ENCODE assay signal across 12 cellular contexts in the genomic region with DNA sequence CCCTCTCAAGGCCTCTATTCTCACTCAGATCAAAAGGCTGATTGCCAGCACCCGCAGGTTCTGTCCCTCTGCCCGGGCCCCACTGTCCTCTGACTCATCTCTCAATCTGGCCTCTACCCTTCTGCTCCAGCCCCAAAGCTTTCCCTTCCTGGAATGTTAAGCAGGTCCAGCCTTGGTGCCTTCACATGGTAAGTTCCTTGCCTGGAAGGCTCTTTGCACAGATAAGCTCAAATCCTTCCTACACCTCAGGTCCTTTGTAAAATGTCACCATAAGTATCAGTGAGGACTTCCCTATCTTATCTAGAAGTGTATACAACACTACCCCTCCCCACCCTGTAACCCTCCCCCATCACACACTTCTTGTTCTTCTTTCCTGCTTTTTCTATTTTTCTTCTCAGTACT. TPM values are rescaled to one million over a fixed set of nuclear protein-coding genes. Genes with fewer than 3 reads are reported as not detected.
DNase-seq lines count a peak whose midpoint lies in the region; ATAC-seq and TF ChIP-seq lines count a peak whose summit lies in the region.
"Had no signal": no experiment of that assay in that cellular context is flagged by ENCODE, and none has a peak within 500 bp of the region (broad histone marks: within the 10 kb centered on the region; RNA-seq: fewer than 3 reads in every experiment).

No MANE protein-coding gene starts in this region.

- intact Hi-C loops in Caco-2 (cut with micrococcal nuclease; ENCODE audit: unreplicated experiment), result loop anchor here (1.0 kb wide), 2 partner anchors 15 to 22 kb away; partner anchors contain the start of gene LPCAT3

- DNase-seq in Caco-2, result peak; percentile 91 to 96
- DNase-seq in SK-N-SH, result no peak
- peak; percentile 57 for DNase-seq in hepatic stellate cell (ENCODE audit: low spot score)
- DNase-seq: activated gamma-delta T cell treated with Interleukin-2 at 50 U/mL for 16 hours, DMS79, foreskin melanocyte, NCI-H2171 had no signal

- no peak overlapping the region for H2AFZ ChIP-seq in SK-N-SH (ENCODE audit: low read depth)

- H3K27me3 ChIP-seq in Caco-2 (replicated peaks; ENCODE audit: control insufficient read depth, insufficient read depth, low read length), result no peaks in the 10 kb centered on the region
- no peaks in the 10 kb centered on the region for H3K27me3 ChIP-seq in SK-N-SH (ENCODE audit: insufficient read depth)

- H3K27me3 Mint-ChIP-seq in Caco-2 (ENCODE audit: insufficient read depth, unreplicated experiment), result no peaks in the 10 kb centered on the region
- H3K27me3 Mint-ChIP-seq: natural killer cell treated with Interleukin-12 subunit alpha and Interleukin-12 subunit beta and Interleukin-15 and Interleukin-18, amount 100 ng/mL, for 72 hours had no signal

- POLR2A ChIA-PET in Caco-2 (lab: Charles Lee), result interaction anchor here (0.6 to 1.8 kb wide), 6 partner anchors 15 to 144 kb away, joined by 3 to 16 read pairs (median 5); partner anchors contain the start of genes C12orf57, RNU7-1 and USP5
- POLR2A ChIA-PET in SK-N-SH (lab: Yijun Ruan, JAX), result no interaction called here

- H3K4me3 ChIP-seq in Caco-2 (ENCODE audit: low read depth, low read length) (no peak overlapping the region), SK-N-SH (ENCODE audit: low read depth in 2 of 2, low read length in 1 of 2) (no peak overlapping the region)

- no peak for TF ChIP-seq EP300 in SK-N-SH (IDR thresholded peaks at IDR 0.05; ENCODE audit: borderline replicate concordance in 1 of 2, low read depth in 1 of 2, low read length in 1 of 2)

- no peak for ATAC-seq in GM18867 (IDR thresholded peaks at IDR 0.05; ENCODE audit: unreplicated experiment)
- no peak for ATAC-seq in HG03565 (IDR thresholded peaks at IDR 0.05; ENCODE audit: unreplicated experiment)
- no peak for ATAC-seq in HG02885 (IDR thresholded peaks at IDR 0.05; ENCODE audit: poor library complexity, unreplicated experiment)
- ATAC-seq: natural killer cell treated with Interleukin-12 subunit alpha and Interleukin-12 subunit beta and Interleukin-15 and Interleukin-18, amount 100 ng/mL, for 72 hours had no signal

- 17% methylated on average over 2 of the region's 2 CpGs for WGBS in SK-N-SH (ENCODE audit: low lambda C conversion rate)

- no peak overlapping the region; a peak in 1 of 4 replicates for H3K27ac ChIP-seq in SK-N-SH (ENCODE audit: low read depth in 2 of 2, low read length in 1 of 2)

- no peaks in the 10 kb centered on the region for H3K79me2 ChIP-seq in SK-N-SH (ENCODE audit: insufficient read depth)

- H3F3A ChIP-seq in SK-N-SH (replicated peaks; ENCODE audit: insufficient read depth), result no peaks in the 10 kb centered on the region

- peaks cover 40% of the 10 kb centered on the region for H3K36me3 Mint-ChIP-seq in Caco-2 (ENCODE audit: insufficient read depth, unreplicated experiment)

- peaks cover 36% of the 10 kb centered on the region for H3K4me1 Mint-ChIP-seq in Caco-2 (ENCODE audit: low read depth, unreplicated experiment)

- H3K9me3 ChIP-seq in Caco-2, result no peaks in the 10 kb centered on the region
- H3K9me3 ChIP-seq in SK-N-SH, result no peaks in the 10 kb centered on the region

- H4K20me1 ChIP-seq in SK-N-SH (ENCODE audit: insufficient read depth), result no peaks in the 10 kb centered on the region

- H3K9ac ChIP-seq in SK-N-SH, result no peak overlapping the region

- TF ChIP-seq RAD21 in SK-N-SH (IDR thresholded peaks at IDR 0.05; ENCODE audit: low read length), result no peak

- no TSS peak for BruUV-seq in Caco-2 (replicated peaks; lab: Mats Ljungman, UMichigan)

- no peak for TF ChIP-seq CTCF in Caco-2 (IDR thresholded peaks at IDR 0.05; ENCODE audit: insufficient read depth in 1 of 2, low read depth in 1 of 2, low read length in 1 of 2, severe bottlenecking in 1 of 2, unreplicated experiment in 1 of 2)
- TF ChIP-seq CTCF in SK-N-SH (IDR thresholded peaks at IDR 0.05), result no peak

- CTCF ChIA-PET in Caco-2 (lab: Charles Lee), result interaction anchor here (0.5 to 1.9 kb wide), 8 partner anchors 13 to 127 kb away, joined by 3 to 10 read pairs (median 3); partner anchors contain the start of genes C12orf57, LPCAT3 and RNU7-1
- CTCF ChIA-PET in SK-N-SH (lab: Yijun Ruan, JAX), result no interaction called here

- H3K9me3 Mint-ChIP-seq in Caco-2 (ENCODE audit: unreplicated experiment), result no peaks in the 10 kb centered on the region
- H3K9me3 Mint-ChIP-seq: natural killer cell treated with Interleukin-12 subunit alpha and Interleukin-12 subunit beta and Interleukin-15 and Interleukin-18, amount 100 ng/mL, for 72 hours; T-helper 1 cell treated with Interleukin-12 subunit alpha and Interleukin-12 subunit beta and Interleukin-4 antibody, amounts not matched to agents 30 μg/mL and 1 μg/mL, for 36 hours had no signal

- H3K27ac Mint-ChIP-seq in Caco-2 (ENCODE audit: unreplicated experiment), result peak overlapping the region; percentile 62
- H3K27ac Mint-ChIP-seq: T-helper 1 cell treated with Interleukin-12 subunit alpha and Interleukin-12 subunit beta and Interleukin-4 antibody, amounts not matched to agents 30 μg/mL and 1 μg/mL, for 36 hours had no signal

- H3K4me1 ChIP-seq in Caco-2 (peaks cover 53% of the 10 kb centered on the region), SK-N-SH (ENCODE audit: control insufficient read depth in 1 of 2, insufficient read depth in 2 of 2, low read depth in 1 of 2, low read length in 1 of 2) (no peaks in the 10 kb centered on the region; a peak in 1 of 4 replicates)

- H3K4me3 Mint-ChIP-seq in Caco-2 (ENCODE audit: unreplicated experiment), result peak overlapping the region; percentile 20
- H3K4me3 Mint-ChIP-seq: natural killer cell treated with Interleukin-12 subunit alpha and Interleukin-12 subunit beta and Interleukin-15 and Interleukin-18, amount 100 ng/mL, for 72 hours; T-helper 1 cell treated with Interleukin-12 subunit alpha and Interleukin-12 subunit beta and Interleukin-4 antibody, amounts not matched to agents 30 μg/mL and 1 μg/mL, for 36 hours had no signal

- peaks cover 1% of the 10 kb centered on the region for H3K36me3 ChIP-seq in Caco-2 (ENCODE audit: control insufficient read depth, insufficient read depth, low read length)
- H3K36me3 ChIP-seq in SK-N-SH (replicated peaks in 1 of 2; ENCODE audit: control insufficient read depth in 1 of 2, insufficient read depth in 2 of 2, low read length in 1 of 2), result peaks cover 13 to 40% of the 10 kb centered on the region in 2 experiments

- no peak overlapping the region for H3K4me2 ChIP-seq in SK-N-SH

- H3K9me2 ChIP-seq in SK-N-SH, result no peaks in the 10 kb centered on the region

TF ChIP-seq in SK-N-SH, 30 proteins besides CTCF, POLR2A, EP300 and RAD21 (continues in another document):
- TF ChIP-seq JUND (IDR thresholded peaks at IDR 0.05) (peak; percentile 45; the same call in 1 of the 2 replicates), FOSL2 (IDR thresholded peaks at IDR 0.05; ENCODE audit: borderline replicate concordance, low read depth) (peak; percentile 71; the same call in 1 of the 2 replicates)
- TF ChIP-seq, protein P1, sequence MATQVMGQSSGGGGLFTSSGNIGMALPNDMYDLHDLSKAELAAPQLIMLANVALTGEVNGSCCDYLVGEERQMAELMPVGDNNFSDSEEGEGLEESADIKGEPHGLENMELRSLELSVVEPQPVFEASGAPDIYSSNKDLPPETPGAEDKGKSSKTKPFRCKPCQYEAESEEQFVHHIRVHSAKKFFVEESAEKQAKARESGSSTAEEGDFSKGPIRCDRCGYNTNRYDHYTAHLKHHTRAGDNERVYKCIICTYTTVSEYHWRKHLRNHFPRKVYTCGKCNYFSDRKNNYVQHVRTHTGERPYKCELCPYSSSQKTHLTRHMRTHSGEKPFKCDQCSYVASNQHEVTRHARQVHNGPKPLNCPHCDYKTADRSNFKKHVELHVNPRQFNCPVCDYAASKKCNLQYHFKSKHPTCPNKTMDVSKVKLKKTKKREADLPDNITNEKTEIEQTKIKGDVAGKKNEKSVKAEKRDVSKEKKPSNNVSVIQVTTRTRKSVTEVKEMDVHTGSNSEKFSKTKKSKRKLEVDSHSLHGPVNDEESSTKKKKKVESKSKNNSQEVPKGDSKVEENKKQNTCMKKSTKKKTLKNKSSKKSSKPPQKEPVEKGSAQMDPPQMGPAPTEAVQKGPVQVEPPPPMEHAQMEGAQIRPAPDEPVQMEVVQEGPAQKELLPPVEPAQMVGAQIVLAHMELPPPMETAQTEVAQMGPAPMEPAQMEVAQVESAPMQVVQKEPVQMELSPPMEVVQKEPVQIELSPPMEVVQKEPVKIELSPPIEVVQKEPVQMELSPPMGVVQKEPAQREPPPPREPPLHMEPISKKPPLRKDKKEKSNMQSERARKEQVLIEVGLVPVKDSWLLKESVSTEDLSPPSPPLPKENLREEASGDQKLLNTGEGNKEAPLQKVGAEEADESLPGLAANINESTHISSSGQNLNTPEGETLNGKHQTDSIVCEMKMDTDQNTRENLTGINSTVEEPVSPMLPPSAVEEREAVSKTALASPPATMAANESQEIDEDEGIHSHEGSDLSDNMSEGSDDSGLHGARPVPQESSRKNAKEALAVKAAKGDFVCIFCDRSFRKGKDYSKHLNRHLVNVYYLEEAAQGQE (IDR thresholded peaks at IDR 0.05; ENCODE audit: low read depth, low read length), result peak; percentile 57; the same call in 1 of the 2 replicates

RNA-seq across cellular contexts. Expression of gene LPCAT3, which starts 22.2 kb away (rescaled TPM):
- total RNA-seq in Caco-2 (2022), result 142 and 155 TPM in 2 replicates
- 23.8 and 29.2 TPM in 2 replicates for polyA plus RNA-seq in SK-N-SH (2012; rRNA removed)
- 19.4 and 22.0 TPM in 2 replicates for polyA plus RNA-seq in SK-N-SH (2012; cell fraction: cytosol; rRNA removed)
- 28.2 and 39.6 TPM in 2 replicates for polyA plus RNA-seq in SK-N-SH (2012; cell fraction: nucleus; rRNA removed)

RNA-seq across cellular contexts. Expression of gene EMG1, which starts 25.3 kb away (rescaled TPM):
- 149 and 161 TPM in 2 replicates for total RNA-seq in Caco-2 (2022)
- 77.4 and 82.8 TPM in 2 replicates for polyA plus RNA-seq in SK-N-SH (2012; rRNA removed)
- 74.4 and 76.0 TPM in 2 replicates for polyA plus RNA-seq in SK-N-SH (2012; cell fraction: cytosol; rRNA removed)
- 73.4 and 75.5 TPM in 2 replicates for polyA plus RNA-seq in SK-N-SH (2012; cell fraction: nucleus; rRNA removed)

RNA-seq across cellular contexts. Expression of gene PHB2, which starts 25.6 kb away (rescaled TPM):
- total RNA-seq in Caco-2 (2022), result 411 and 479 TPM in 2 replicates
- polyA plus RNA-seq in SK-N-SH (2012; rRNA removed), result 386 and 447 TPM in 2 replicates
- polyA plus RNA-seq in SK-N-SH (2012; cell fraction: cytosol; rRNA removed), result 287 and 379 TPM in 2 replicates
- 324 and 396 TPM in 2 replicates for polyA plus RNA-seq in SK-N-SH (2012; cell fraction: nucleus; rRNA removed)

RNA-seq across cellular contexts. Expression of gene PTPN6, which starts 44.9 kb away (rescaled TPM):
- 43.9 and 54.8 TPM in 2 replicates for total RNA-seq in Caco-2 (2022)
- 0.12 and 0.18 TPM in 2 replicates for polyA plus RNA-seq in SK-N-SH (2012; rRNA removed)
- polyA plus RNA-seq in SK-N-SH (2012; cell fraction: cytosol; rRNA removed), result 0.09 TPM in 1 of 2 replicates, not detected in the other
- polyA plus RNA-seq in SK-N-SH (2012; cell fraction: nucleus; rRNA removed), result 0.43 and 0.96 TPM in 2 replicates

RNA-seq across cellular contexts. Expression of gene C12orf57, which starts 52.2 kb away (rescaled TPM):
- total RNA-seq in Caco-2 (2022), result 111 TPM in 2 replicates
- polyA plus RNA-seq in SK-N-SH (2012; rRNA removed), result 560 and 659 TPM in 2 replicates
- 378 and 573 TPM in 2 replicates for polyA plus RNA-seq in SK-N-SH (2012; cell fraction: cytosol; rRNA removed)
- polyA plus RNA-seq in SK-N-SH (2012; cell fraction: nucleus; rRNA removed), result 265 and 491 TPM in 2 replicates
